In genomic region chr21:39363607-39364555, GRCh38 we compare ENCODE assay signal across 1 cellular context.
TF ChIP-seq lines count a peak whose summit lies in the region.

No MANE protein-coding gene starts in this region.

TF ChIP-seq in K562, 482 proteins besides CTCF, POLR2A, EP300 and RAD21 (continues in another document):
- no peak for TF ChIP-seq BRF2 (IDR thresholded peaks at IDR 0.05; ENCODE audit: borderline replicate concordance, insufficient read depth, insufficient read length)
- TF ChIP-seq PBX2 (CRISPR knock-in tag; IDR thresholded peaks at IDR 0.05; ENCODE audit: low read depth), result no peak
- no peak for TF ChIP-seq PBX2 (tag; conservative IDR thresholded peaks at IDR 0.05; ENCODE audit: low read depth)
- TF ChIP-seq ZKSCAN1 (IDR thresholded peaks at IDR 0.05; ENCODE audit: low read depth, low read length), result no peak
- TF ChIP-seq ZBTB11 (CRISPR knock-in tag; IDR thresholded peaks at IDR 0.05), result no peak
- TF ChIP-seq RERE (CRISPR knock-in tag; IDR thresholded peaks at IDR 0.05; ENCODE audit: borderline replicate concordance), result no peak
- TF ChIP-seq TEAD1 (CRISPR knock-in tag; IDR thresholded peaks at IDR 0.05), result 0 out of 4 replicates have a peak, but pooled peaks of 1 of the 2 experiments have one; percentile 25
- no peak for TF ChIP-seq HMG20B (CRISPR knock-in tag; IDR thresholded peaks at IDR 0.05)
- no peak for TF ChIP-seq CBFB (CRISPR knock-in tag; IDR thresholded peaks at IDR 0.05)
- TF ChIP-seq SLC30A9 (CRISPR knock-in tag; IDR thresholded peaks at IDR 0.05), result no peak
- TF ChIP-seq CBX5 (IDR thresholded peaks at IDR 0.05; ENCODE audit: borderline replicate concordance, low read depth), result no peak
- no peak for TF ChIP-seq MCM7 (IDR thresholded peaks at IDR 0.05)
- TF ChIP-seq KLF1 (tag; IDR thresholded peaks at IDR 0.05), result no peak
- TF ChIP-seq E2F8 (IDR thresholded peaks at IDR 0.05; ENCODE audit: low read depth, partially characterized antibody), result no peak
- no peak for TF ChIP-seq MGA (IDR thresholded peaks at IDR 0.05)
- no peak for TF ChIP-seq EZH2 (IDR thresholded peaks at IDR 0.05; ENCODE audit: borderline replicate concordance, low read depth, low read length)
- TF ChIP-seq RCOR1 (IDR thresholded peaks at IDR 0.05; ENCODE audit: borderline replicate concordance in 1 of 2, low read depth in 2 of 2, low read length in 2 of 2), result no peak
- no peak for TF ChIP-seq MCM2 (IDR thresholded peaks at IDR 0.05; ENCODE audit: low read depth)
- TF ChIP-seq SMARCA5 (IDR thresholded peaks at IDR 0.05), result no peak
- no peak for TF ChIP-seq CHD1 (IDR thresholded peaks at IDR 0.05; ENCODE audit: low read length)
- TF ChIP-seq ATF7 (IDR thresholded peaks at IDR 0.05), result peak; percentile 18; the same call in 1 of the 2 replicates
- TF ChIP-seq U2AF2 (optimal IDR thresholded peaks at IDR 0.05; ENCODE audit: low read depth, low read length), result no peak
- TF ChIP-seq TCF3 (CRISPR knock-in tag; IDR thresholded peaks at IDR 0.05), result peak; percentile 49
- no peak for TF ChIP-seq NR2F6 (CRISPR knock-in tag; IDR thresholded peaks at IDR 0.05)
- TF ChIP-seq SMARCE1 (IDR thresholded peaks at IDR 0.05), result no peak
